Comparison of ENCODE assay signal across 31 cellular contexts in genomic region chr4:80111276-80111675, GRCh38.
"Had no signal": no experiment of that assay in that cellular context is flagged by ENCODE, and none has a peak within 500 bp of the region (broad histone marks: within the 10 kb centered on the region; RNA-seq: fewer than 3 reads in every experiment).

No MANE protein-coding gene starts in this region.

- H3K36me3 ChIP-seq: adrenal gland, ascending aorta, brain microvascular endothelial cell, breast epithelium, cardiac muscle cell had no signal

- H3K9me3 ChIP-seq: ascending aorta, body of pancreas had no signal

- ATAC-seq: activated naive CD4-positive, alpha-beta T cell treated with anti-CD3 and anti-CD28 coated beads, Interleukin-2, amount 50 U/mL, for 72 hours; activated naive CD8-positive, alpha-beta T cell treated with anti-CD3 and anti-CD28 coated beads, Interleukin-2, amount 50 U/mL, for 24 hours; activated T-cell treated with anti-CD3 and anti-CD28 coated beads, Interleukin-2, amount 50 U/mL, for 4 hours; activated T-cell treated with anti-CD3 and anti-CD28 coated beads, Interleukin-2, amount 50 U/mL, for 72 hours; activated T-helper 17 cell treated with anti-CD3 and anti-CD28 coated beads, Interleukin-2, amount 50 U/mL, for 72 hours; body of pancreas had no signal

- H3K27me3 ChIP-seq: adrenal gland, ascending aorta, body of pancreas, brain microvascular endothelial cell, breast epithelium, cardiac muscle cell had no signal

- H3K4me1 ChIP-seq: adrenal gland, ascending aorta, body of pancreas, breast epithelium had no signal

- DNase-seq: activated effector memory CD4-positive, alpha-beta T cell treated with anti-CD3 and anti-CD28 coated beads, Interleukin-2, amount 50 U/mL, for 16 hours; activated effector memory CD4-positive, alpha-beta T cell treated with Interleukin-2 at 50 U/mL for 16 hours; activated gamma-delta T cell; activated gamma-delta T cell treated with Interleukin-2 at 50 U/mL for 16 hours; activated naive CD4-positive, alpha-beta T cell; activated naive CD4-positive, alpha-beta T cell treated with anti-CD3 and anti-CD28 coated beads for 36 hours; activated naive CD4-positive, alpha-beta T cell treated with anti-CD3 and anti-CD28 coated beads, Interleukin-2, amount 10 ng/mL, durations not matched to agents 7 days and 5 days; activated naive CD4-positive, alpha-beta T cell treated with anti-CD3 and anti-CD28 coated beads, Interleukin-2, amount 50 U/mL, for 16 hours; activated naive CD4-positive, alpha-beta T cell treated with Interleukin-2 at 50 U/mL for 16 hours; activated naive CD8-positive, alpha-beta T cell treated with anti-CD3 and anti-CD28 coated beads for 36 hours; activated naive CD8-positive, alpha-beta T cell treated with anti-CD3 and anti-CD28 coated beads, Interleukin-2, amount 10 ng/mL, durations not matched to agents 7 days and 5 days; activated naive CD8-positive, alpha-beta T cell treated with anti-CD3 and anti-CD28 coated beads, Interleukin-2, amount 50 U/mL, for 24 hours; activated T-cell treated with anti-CD3 and anti-CD28 coated beads, Interleukin-2, amount 50 U/mL, for 24 hours; activated T-cell treated with anti-CD3 and anti-CD28 coated beads, Interleukin-2, amount 50 U/mL, for 4 hours; activated T-cell treated with anti-CD3 and anti-CD28 coated beads, Interleukin-2, amount 50 U/mL, for 48 hours; activated T-cell treated with anti-CD3 and anti-CD28 coated beads, Interleukin-2, amount 50 U/mL, for 72 hours; adrenal gland; amniotic stem cell; amygdala; anterior cingulate cortex; aorta; body of pancreas; brain microvascular endothelial cell; caudate nucleus; central memory CD4-positive, alpha-beta T cell; cerebellar nuclear complex had no signal

- H3K4me3 ChIP-seq: adrenal gland, ascending aorta, body of pancreas, breast epithelium, cardiac muscle cell had no signal

- H3K27ac ChIP-seq: adrenal gland, ascending aorta, body of pancreas, brain microvascular endothelial cell, cardiac muscle cell had no signal
